ENCODE assay signal across 11 cellular contexts in genomic region chr6:36445651-36446050, GRCh38. TPM values are rescaled to one million over a fixed set of nuclear protein-coding genes. Genes with fewer than 3 reads are reported as not detected.
A peak's percentile ranks its signal among the peaks of the same experiment; 100 is the strongest.
DNase-seq lines count a peak whose midpoint lies in the region; ATAC-seq and TF ChIP-seq lines count a peak whose summit lies in the region.
"Had no signal": no experiment of that assay in that cellular context is flagged by ENCODE, and none has a peak within 500 bp of the region (broad histone marks: within the 10 kb centered on the region; RNA-seq: fewer than 3 reads in every experiment).

No MANE protein-coding gene starts in this region.

- H3K4me3 ChIP-seq in SK-N-MC: peak overlapping the region; percentile 52

- H3K4me3 Mint-ChIP-seq in activated CD8-positive, alpha-beta T cell treated with anti-CD3 and anti-CD28 coated beads for 36 hours: peak overlapping the region; percentile 18
- H3K4me3 Mint-ChIP-seq in activated CD8-positive, alpha-beta T cell treated with anti-CD3 and anti-CD28 coated beads, Interleukin-2, amount 10 ng/mL, durations not matched to agents 7 days and 5 days: no peak overlapping the region
- H3K4me3 Mint-ChIP-seq in effector memory CD8-positive, alpha-beta T cell: peak overlapping the region; percentile 93 to 96
- peak overlapping the region; percentile 87 for H3K4me3 Mint-ChIP-seq in stimulated activated effector memory CD8-positive, alpha-beta T cell treated with anti-CD3 and anti-CD28 coated beads, Interleukin-12 subunit alpha, Interleukin-12 subunit beta, amount 100 ng/mL, for 72 hours

- H3K27ac Mint-ChIP-seq in activated CD8-positive, alpha-beta T cell treated with anti-CD3 and anti-CD28 coated beads for 36 hours: peak overlapping the region; percentile 49
- H3K27ac Mint-ChIP-seq in activated CD8-positive, alpha-beta T cell treated with anti-CD3 and anti-CD28 coated beads, Interleukin-2, amount 10 ng/mL, durations not matched to agents 7 days and 5 days: no peak overlapping the region
- H3K27ac Mint-ChIP-seq in effector memory CD8-positive, alpha-beta T cell: peak overlapping the region in 1 of 2 donors; percentile 98
- H3K27ac Mint-ChIP-seq in stimulated activated effector memory CD8-positive, alpha-beta T cell treated with anti-CD3 and anti-CD28 coated beads, Interleukin-12 subunit alpha, Interleukin-12 subunit beta, amount 100 ng/mL, for 72 hours: peak overlapping the region; percentile 92

- CTCF ChIA-PET in activated CD8-positive, alpha-beta T cell treated with anti-CD3 and anti-CD28 coated beads for 36 hours (lab: Charles Lee): interaction anchor here (1.0 to 1.4 kb wide), 2 partner anchors 16 to 22 kb away, joined by 4 read pairs; no protein-coding TSS in a partner anchor
- CTCF ChIA-PET in activated CD8-positive, alpha-beta T cell treated with anti-CD3 and anti-CD28 coated beads, Interleukin-2, amount 10 ng/mL, durations not matched to agents 7 days and 5 days (lab: Charles Lee): no interaction called here

- intact Hi-C loops in activated CD8-positive, alpha-beta T cell treated with anti-CD3 and anti-CD28 coated beads for 36 hours (cut with micrococcal nuclease): loop anchor here (10.0 kb wide), 1 partner anchor 99 kb away; the partner anchor contains the start of gene STK38

- DNase-seq in activated CD8-positive, alpha-beta T cell treated with anti-CD3 and anti-CD28 coated beads for 36 hours: no peak
- no peak for DNase-seq in activated CD8-positive, alpha-beta T cell treated with anti-CD3 and anti-CD28 coated beads, Interleukin-2, amount 10 ng/mL, durations not matched to agents 7 days and 5 days
- DNase-seq in SK-N-MC (ENCODE audit: low read depth, low spot score) (no peak), anterior cingulate cortex (lab: John Stamatoyannopoulos, UW) (no peak), OCI-M2 (lab: John Stamatoyannopoulos, UW; ENCODE audit: unreplicated experiment) (no peak)
- DNase-seq in effector memory CD8-positive, alpha-beta T cell: no peak
- no peak for DNase-seq in stimulated activated effector memory CD8-positive, alpha-beta T cell treated with anti-CD3 and anti-CD28 coated beads, Interleukin-12 subunit alpha, Interleukin-12 subunit beta, amount 100 ng/mL, for 72 hours (ENCODE audit: low spot score in 2 of 2)
- DNase-seq: cerebellar nuclear complex, occipital lobe had no signal

- H3K9ac ChIP-seq in SK-N-MC (ENCODE audit: insufficient read length): peak overlapping the region; percentile 41

- H3K36me3 Mint-ChIP-seq in activated CD8-positive, alpha-beta T cell treated with anti-CD3 and anti-CD28 coated beads for 36 hours (ENCODE audit: low read depth): peaks cover 35% of the 10 kb centered on the region
- peaks cover 42% of the 10 kb centered on the region for H3K36me3 Mint-ChIP-seq in activated CD8-positive, alpha-beta T cell treated with anti-CD3 and anti-CD28 coated beads, Interleukin-2, amount 10 ng/mL, durations not matched to agents 7 days and 5 days (ENCODE audit: low read depth)
- peaks cover 19% of the 10 kb centered on the region for H3K36me3 Mint-ChIP-seq in effector memory CD8-positive, alpha-beta T cell (ENCODE audit: insufficient read depth)
- H3K36me3 Mint-ChIP-seq in stimulated activated effector memory CD8-positive, alpha-beta T cell treated with anti-CD3 and anti-CD28 coated beads, Interleukin-12 subunit alpha, Interleukin-12 subunit beta, amount 100 ng/mL, for 72 hours: peaks cover 31% of the 10 kb centered on the region

- H3K27ac ChIP-seq in SK-N-MC: peak overlapping the region; percentile 95

- peaks cover 59% of the 10 kb centered on the region for H3K4me1 Mint-ChIP-seq in activated CD8-positive, alpha-beta T cell treated with anti-CD3 and anti-CD28 coated beads for 36 hours (ENCODE audit: low read depth)
- peaks cover 45% of the 10 kb centered on the region for H3K4me1 Mint-ChIP-seq in activated CD8-positive, alpha-beta T cell treated with anti-CD3 and anti-CD28 coated beads, Interleukin-2, amount 10 ng/mL, durations not matched to agents 7 days and 5 days (ENCODE audit: low read depth)
- H3K4me1 Mint-ChIP-seq in effector memory CD8-positive, alpha-beta T cell (ENCODE audit: low read depth in 2 of 2): peaks cover 32 to 46% of the 10 kb centered on the region in 2 donors
- H3K4me1 Mint-ChIP-seq in stimulated activated effector memory CD8-positive, alpha-beta T cell treated with anti-CD3 and anti-CD28 coated beads, Interleukin-12 subunit alpha, Interleukin-12 subunit beta, amount 100 ng/mL, for 72 hours: peaks cover 33% of the 10 kb centered on the region

- H3K36me3 ChIP-seq in SK-N-MC (ENCODE audit: insufficient read depth, low read length): peaks cover 32% of the 10 kb centered on the region

- TF ChIP-seq CTCF in activated CD8-positive, alpha-beta T cell treated with anti-CD3 and anti-CD28 coated beads for 36 hours (IDR thresholded peaks at IDR 0.05): no peak

- ATAC-seq in activated CD8-positive, alpha-beta T cell treated with anti-CD3 and anti-CD28 coated beads for 36 hours: no peak
- no peak for ATAC-seq in activated CD8-positive, alpha-beta T cell treated with anti-CD3 and anti-CD28 coated beads, Interleukin-2, amount 10 ng/mL, durations not matched to agents 7 days and 5 days
- no peak for ATAC-seq in effector memory CD8-positive, alpha-beta T cell (replicated peaks)
- ATAC-seq in stimulated activated effector memory CD8-positive, alpha-beta T cell treated with anti-CD3 and anti-CD28 coated beads, Interleukin-12 subunit alpha, Interleukin-12 subunit beta, amount 100 ng/mL, for 72 hours: no peak
- no peak for ATAC-seq in GM21447 (IDR thresholded peaks at IDR 0.05; ENCODE audit: unreplicated experiment)

- POLR2A ChIA-PET in activated CD8-positive, alpha-beta T cell treated with anti-CD3 and anti-CD28 coated beads for 36 hours (lab: Charles Lee): no interaction called here
- POLR2A ChIA-PET in activated CD8-positive, alpha-beta T cell treated with anti-CD3 and anti-CD28 coated beads, Interleukin-2, amount 10 ng/mL, durations not matched to agents 7 days and 5 days (lab: Charles Lee): no interaction called here

- 0 out of 2 replicates have a peak, but pooled peaks cover 5% of the 10 kb centered on the region for H3K9me3 ChIP-seq in SK-N-MC (ENCODE audit: low read depth, low read length)

- no peaks in the 10 kb centered on the region for H3K27me3 Mint-ChIP-seq in activated CD8-positive, alpha-beta T cell treated with anti-CD3 and anti-CD28 coated beads for 36 hours
- no peaks in the 10 kb centered on the region for H3K27me3 Mint-ChIP-seq in activated CD8-positive, alpha-beta T cell treated with anti-CD3 and anti-CD28 coated beads, Interleukin-2, amount 10 ng/mL, durations not matched to agents 7 days and 5 days (ENCODE audit: low read depth)
- no peaks in the 10 kb centered on the region for H3K27me3 Mint-ChIP-seq in effector memory CD8-positive, alpha-beta T cell

- peaks cover 10% of the 10 kb centered on the region for H3K9me3 Mint-ChIP-seq in activated CD8-positive, alpha-beta T cell treated with anti-CD3 and anti-CD28 coated beads for 36 hours
- peaks cover 5% of the 10 kb centered on the region for H3K9me3 Mint-ChIP-seq in activated CD8-positive, alpha-beta T cell treated with anti-CD3 and anti-CD28 coated beads, Interleukin-2, amount 10 ng/mL, durations not matched to agents 7 days and 5 days (ENCODE audit: insufficient read depth)
- H3K9me3 Mint-ChIP-seq in effector memory CD8-positive, alpha-beta T cell: no peaks in the 10 kb centered on the region
- H3K9me3 Mint-ChIP-seq in stimulated activated effector memory CD8-positive, alpha-beta T cell treated with anti-CD3 and anti-CD28 coated beads, Interleukin-12 subunit alpha, Interleukin-12 subunit beta, amount 100 ng/mL, for 72 hours: no peaks in the 10 kb centered on the region

RNA-seq across cellular contexts. Expression of gene KCTD20, which starts 2.9 kb away (rescaled TPM):
- 10 to 100 TPM; 42.7 to 45.1 TPM for total RNA-seq in activated CD8-positive, alpha-beta T cell treated with anti-CD3 and anti-CD28 coated beads for 36 hours
- 10 to 100 TPM; 56.5 to 58.9 TPM for total RNA-seq in activated CD8-positive, alpha-beta T cell treated with anti-CD3 and anti-CD28 coated beads, Interleukin-2, amount 10 ng/mL, durations not matched to agents 7 days and 5 days

RNA-seq across cellular contexts. Expression of gene PXT1, which starts 3.0 kb away (rescaled TPM):
- under 1 TPM; 0.22 to 0.36 TPM for total RNA-seq in activated CD8-positive, alpha-beta T cell treated with anti-CD3 and anti-CD28 coated beads for 36 hours
- total RNA-seq in activated CD8-positive, alpha-beta T cell treated with anti-CD3 and anti-CD28 coated beads, Interleukin-2, amount 10 ng/mL, durations not matched to agents 7 days and 5 days: under 1 TPM; 0.16 TPM
- total RNA-seq: liver, occipital lobe had no signal

RNA-seq across cellular contexts. Expression of gene ETV7, which starts 58.2 kb away (rescaled TPM):
- total RNA-seq in activated CD8-positive, alpha-beta T cell treated with anti-CD3 and anti-CD28 coated beads for 36 hours: under 1 TPM; 0.51 to 0.86 TPM
- 1 to 10 TPM; 3.5 to 4.6 TPM for total RNA-seq in activated CD8-positive, alpha-beta T cell treated with anti-CD3 and anti-CD28 coated beads, Interleukin-2, amount 10 ng/mL, durations not matched to agents 7 days and 5 days
- total RNA-seq: occipital lobe had no signal
